Comparison of ENCODE assay signal across 19 cellular contexts in the genomic region with DNA sequence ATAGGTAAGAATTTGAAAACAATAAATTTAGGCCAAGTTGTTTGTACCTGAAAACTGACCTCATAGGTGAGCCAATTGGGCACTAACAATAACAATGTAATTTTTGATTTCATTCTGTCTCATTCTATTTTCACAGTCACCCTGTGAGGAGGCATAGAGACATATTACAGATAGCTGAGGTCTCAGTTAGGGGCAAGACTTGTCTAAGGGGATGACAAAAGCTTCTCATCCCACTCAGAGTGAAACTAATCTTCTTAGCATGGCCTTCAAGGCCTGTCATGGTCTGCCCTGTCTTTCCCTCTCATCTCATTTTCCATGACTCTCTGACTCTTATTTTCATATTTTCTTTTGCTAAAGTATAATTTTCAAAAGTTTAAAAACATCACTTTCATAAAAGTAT.
A peak's percentile ranks its signal among the peaks of the same experiment; 100 is the strongest.
DNase-seq lines count a peak whose midpoint lies in the region; ATAC-seq, FAIRE-seq and TF ChIP-seq lines count a peak whose summit lies in the region.
"Had no signal": no experiment of that assay in that cellular context is flagged by ENCODE, and none has a peak within 500 bp of the region (broad histone marks: within the 10 kb centered on the region; RNA-seq: fewer than 3 reads in every experiment).

No MANE protein-coding gene starts in this region.

- DNase-seq in kidney (no peak), posterior vena cava (ENCODE audit: low spot score) (no peak), breast epithelium (ENCODE audit: low spot score in 2 of 2) (no peak)
- DNase-seq: ACHN; C1 segment of cervical spinal cord; CD8-positive, alpha-beta memory T cell; NCI-H1105; NCI-H2081; NCI-H2171 treated with DMSO at 0.1 percent for 48 hours; NCI-H446 treated with DMSO at 0.1 percent for 48 hours; NCI-H69; NK-92 treated with Interleukin-12 subunit alpha and Interleukin-12 subunit beta, amount 100 ng/mL, for 24 hours; Peyer's patch had no signal

- TF ChIP-seq CTCF in kidney (IDR thresholded peaks at IDR 0.05; ENCODE audit: borderline replicate concordance, extremely low read depth, insufficient read depth) = no peak
- no peak for TF ChIP-seq CTCF in breast epithelium (IDR thresholded peaks at IDR 0.05)

- intact Hi-C loops in kidney (cut with DNase I) = no loop called here
- intact Hi-C loops in posterior vena cava (cut with DNase I) = no loop called here
- intact Hi-C loops in breast epithelium (cut with DNase I; ENCODE audit: low total_unique reads) = no loop called here

- peak; percentile 39 for FAIRE-seq in kidney (lab: Jason Lieb, UNC)
- FAIRE-seq: H54 had no signal

- no peaks in the 10 kb centered on the region for H3K9me3 ChIP-seq in kidney (ENCODE audit: control insufficient read depth in 1 of 2, low read length in 2 of 2)
- H3K9me3 ChIP-seq in stomach smooth muscle (ENCODE audit: control insufficient read depth in 2 of 2, low read length in 2 of 2) = no peaks in the 10 kb centered on the region
- no peaks in the 10 kb centered on the region for H3K9me3 ChIP-seq in breast epithelium
- H3K9me3 ChIP-seq: Peyer's patch, SJSA1 had no signal

- H3K27ac ChIP-seq in kidney (ENCODE audit: low read depth in 2 of 2, low read length in 2 of 2) (no peak overlapping the region), stomach smooth muscle (ENCODE audit: low read length) (peak overlapping the region; percentile 73), breast epithelium (no peak overlapping the region)
- H3K27ac ChIP-seq: SJSA1 had no signal

- TF ChIP-seq POLR2A in breast epithelium (IDR thresholded peaks at IDR 0.05) = no peak

- H3K36me3 ChIP-seq in kidney (ENCODE audit: control insufficient read depth in 1 of 2, insufficient read depth in 2 of 2, low read length in 2 of 2) = no peaks in the 10 kb centered on the region
- H3K36me3 ChIP-seq in stomach smooth muscle (ENCODE audit: control insufficient read depth in 2 of 2, insufficient read depth in 2 of 2, low read length in 2 of 2) = no peaks in the 10 kb centered on the region
- no peaks in the 10 kb centered on the region for H3K36me3 ChIP-seq in breast epithelium
- H3K36me3 ChIP-seq: Peyer's patch, SJSA1 had no signal

- H3K9ac ChIP-seq in kidney (ENCODE audit: low read length in 2 of 2) (no peak overlapping the region), stomach smooth muscle (ENCODE audit: low read length in 2 of 2) (no peak overlapping the region)

- H3K4me1 ChIP-seq in kidney (ENCODE audit: control insufficient read depth in 1 of 2, insufficient read depth in 1 of 2, low read depth in 1 of 2, low read length in 2 of 2) (no peaks in the 10 kb centered on the region), stomach smooth muscle (ENCODE audit: control insufficient read depth, insufficient read depth, low read length) (peaks cover 16% of the 10 kb centered on the region), breast epithelium (no peaks in the 10 kb centered on the region)
- H3K4me1 ChIP-seq: Peyer's patch, SJSA1 had no signal

- ATAC-seq in GM19351 (IDR thresholded peaks at IDR 0.05; ENCODE audit: unreplicated experiment) (peak; percentile 78), HG02852 (IDR thresholded peaks at IDR 0.05; ENCODE audit: unreplicated experiment) (peak; percentile 79), HG03135 (IDR thresholded peaks at IDR 0.05; ENCODE audit: unreplicated experiment) (no peak)

- H3K27me3 ChIP-seq in stomach smooth muscle (ENCODE audit: control insufficient read depth in 1 of 2, insufficient read depth in 2 of 2, low read length in 2 of 2) (no peaks in the 10 kb centered on the region), breast epithelium (no peaks in the 10 kb centered on the region)
- H3K27me3 ChIP-seq: Peyer's patch, SJSA1 had no signal

- H3K4me3 ChIP-seq in kidney (ENCODE audit: low read length in 2 of 2) (no peak overlapping the region), stomach smooth muscle (ENCODE audit: low read length in 2 of 2) (no peak overlapping the region), breast epithelium (no peak overlapping the region)
- H3K4me3 ChIP-seq: Peyer's patch, SJSA1 had no signal
